In genomic region chr1:28595412-28596191, GRCh38 we compare ENCODE assay signal across 20 cellular contexts. TPM values are rescaled to one million over a fixed set of nuclear protein-coding genes. Genes with fewer than 3 reads are reported as not detected.
"Had no signal": no experiment of that assay in that cellular context is flagged by ENCODE, and none has a peak within 500 bp of the region (broad histone marks: within the 10 kb centered on the region; RNA-seq: fewer than 3 reads in every experiment).

No MANE protein-coding gene starts in this region.

- H3K9me3 Mint-ChIP-seq: activated naive CD4-positive, alpha-beta T cell treated with anti-CD3 and anti-CD28 coated beads for 36 hours; activated T-helper 2 cell treated with anti-CD3 and anti-CD28 coated beads, Interferon-gamma antibody, Interleukin-2, Interleukin-4, amounts not matched to agents 10 μg/mL and 5 μg/mL and 100 μg/mL, durations not matched to agents 14 hours and 24 hours and 36 hours; naive B cell; T-cell had no signal

- H3K27ac ChIP-seq: gastroesophageal sphincter, heart right ventricle, stomach, thoracic aorta had no signal

- H3K36me3 Mint-ChIP-seq: naive B cell had no signal

- H3K4me1 ChIP-seq: pancreas had no signal

- H3K27me3 ChIP-seq: ascending aorta, gastroesophageal sphincter, heart right ventricle, pancreas, stomach had no signal

- H3K4me3 Mint-ChIP-seq: activated naive CD4-positive, alpha-beta T cell treated with anti-CD3 and anti-CD28 coated beads for 36 hours had no signal

- DNase-seq: activated CD4-positive, alpha-beta T cell treated with anti-CD3 and anti-CD28 coated beads, Interleukin-2, amount 50 U/mL, for 48 hours; activated naive CD4-positive, alpha-beta T cell treated with anti-CD3 and anti-CD28 coated beads for 36 hours; activated T-cell treated with anti-CD3 and anti-CD28 coated beads, Interleukin-2, amount 50 U/mL, for 1 hour; heart right ventricle; left colon; naive B cell; pancreas; stimulated activated CD4-positive, alpha-beta T cell treated with anti-CD3 and anti-CD28 coated beads, Interleukin-1b, Interleukin-23, amount 100 ng/mL, for 48 hours; stomach; T-cell; T-helper 9 cell had no signal

- H3K36me3 ChIP-seq: ascending aorta, pancreas, stomach, thoracic aorta had no signal

- H3K4me3 ChIP-seq: ascending aorta, gastroesophageal sphincter, heart right ventricle, pancreas, stomach, thoracic aorta had no signal

- H3K9me3 ChIP-seq: ascending aorta, gastroesophageal sphincter, heart right ventricle, pancreas, stomach, thoracic aorta had no signal

- H3K27ac Mint-ChIP-seq: activated naive CD4-positive, alpha-beta T cell treated with anti-CD3 and anti-CD28 coated beads for 36 hours; activated T-helper 2 cell treated with anti-CD3 and anti-CD28 coated beads, Interferon-gamma antibody, Interleukin-2, Interleukin-4, amounts not matched to agents 10 μg/mL and 5 μg/mL and 100 μg/mL, durations not matched to agents 14 hours and 24 hours and 36 hours; T-cell had no signal

RNA-seq across cellular contexts. Expression of gene RAB42, which starts 3.5 kb away (rescaled TPM):
- total RNA-seq: activated naive CD4-positive, alpha-beta T cell treated with anti-CD3 and anti-CD28 coated beads for 36 hours; ascending aorta; bronchial epithelial cell; T-cell had no signal

RNA-seq across cellular contexts. Expression of gene RNU11, which starts 52.8 kb away (rescaled TPM):
- total RNA-seq: activated naive CD4-positive, alpha-beta T cell treated with anti-CD3 and anti-CD28 coated beads for 36 hours; activated T-helper 2 cell treated with anti-CD3 and anti-CD28 coated beads, Interferon-gamma antibody, Interleukin-2, Interleukin-4, amounts not matched to agents 10 μg/mL and 5 μg/mL and 100 μg/mL, durations not matched to agents 14 hours and 24 hours and 36 hours; ascending aorta; bronchial epithelial cell; dermis microvascular lymphatic vessel endothelial cell; epithelial cell of proximal tubule; gastroesophageal sphincter; heart right ventricle; left colon; lung microvascular endothelial cell; pancreas; stomach; T-cell; thoracic aorta; ureter had no signal
